Comparison of ENCODE assay signal across 12 cellular contexts in genomic region chr11:317668-318406, GRCh38. TPM values are rescaled to one million over a fixed set of nuclear protein-coding genes. Genes with fewer than 3 reads are reported as not detected.
DNase-seq lines count a peak whose midpoint lies in the region; ATAC-seq and TF ChIP-seq lines count a peak whose summit lies in the region.
"Not testable (repeated sequence)": the region's sequence is repeated elsewhere in the genome, so short reads cannot be mapped to it uniquely, and the experiment has no call there.
"Had no signal": no experiment of that assay in that cellular context is flagged by ENCODE, and none has a peak within 500 bp of the region (broad histone marks: within the 10 kb centered on the region; RNA-seq: fewer than 3 reads in every experiment).

No MANE protein-coding gene starts in this region.

- ATAC-seq in GM21576 (IDR thresholded peaks at IDR 0.05; ENCODE audit: unreplicated experiment) = peak; percentile 9

- not testable (repeated sequence) for H4K20me1 ChIP-seq in OCI-LY3 (ENCODE audit: insufficient read depth, low read length)

- not testable (repeated sequence) for H2AFZ ChIP-seq in OCI-LY3 (ENCODE audit: low read depth, low read length)

- peak overlapping the region; percentile 47; the same call in 1 of the 2 replicates for H3K4me3 ChIP-seq in OCI-LY3 (ENCODE audit: low read length)
- peak overlapping the region; percentile 87 for H3K4me3 ChIP-seq in effector memory CD4-positive, alpha-beta T cell (ENCODE audit: insufficient read depth, low read depth, low read length, poor library complexity, severe bottlenecking)
- H3K4me3 ChIP-seq in iPS-18c (ENCODE audit: insufficient read depth, low read depth, low read length) = peak overlapping the region; percentile 5; the same call in 1 of the 2 replicates
- H3K4me3 ChIP-seq in subcutaneous abdominal adipose tissue (ENCODE audit: low read depth in 1 of 5, low read length in 5 of 5) = peak overlapping the region; percentile 21 to 47 (median 44)

- H3K4me2 ChIP-seq in OCI-LY3 (ENCODE audit: low read length) = peak overlapping the region; percentile 32; the same call in 1 of the 2 replicates

- peaks cover 17 to 54% (median 49%) of the 10 kb centered on the region in 3 donors for H3K27me3 Mint-ChIP-seq in CD14-positive monocyte (ENCODE audit: low read depth in 3 of 3)
- not testable (repeated sequence) for H3K27me3 Mint-ChIP-seq in activated T-helper 1 cell treated with anti-CD3 and anti-CD28 coated beads, Interleukin-12 subunit alpha, Interleukin-12 subunit beta, Interleukin-2, Interleukin-4 antibody, amounts not matched to agents 30 ng/mL and 10 ng/mL and 1 ng/mL, durations not matched to agents 14 hours and 24 hours and 36 hours (ENCODE audit: insufficient read depth); nephron progenitor cell (ENCODE audit: low read depth, poor library complexity)

- not testable (repeated sequence) for H3K4me1 ChIP-seq in OCI-LY3 (ENCODE audit: low read length)
- H3K4me1 ChIP-seq in effector memory CD4-positive, alpha-beta T cell (ENCODE audit: control insufficient read depth, insufficient read depth, low read length, poor library complexity, severe bottlenecking) = peaks cover 17% of the 10 kb centered on the region
- peaks cover 0 to 54% (median 38%) of the 10 kb centered on the region in 5 donors for H3K4me1 ChIP-seq in subcutaneous abdominal adipose tissue (ENCODE audit: control insufficient read depth in 5 of 5, insufficient read depth in 5 of 5, low read length in 5 of 5)

- not testable (repeated sequence) for H3K9ac ChIP-seq in OCI-LY3 (ENCODE audit: low read length)
- H3K9ac ChIP-seq in subcutaneous abdominal adipose tissue (ENCODE audit: low read length in 5 of 5) = peak overlapping the region in 1 of 5 donors; percentile 28

- intact Hi-C loops in CD14-positive monocyte (cut with micrococcal nuclease); activated T-helper 1 cell treated with anti-CD3 and anti-CD28 coated beads, Interleukin-12 subunit alpha, Interleukin-12 subunit beta, Interleukin-2, Interleukin-4 antibody, amounts not matched to agents 30 ng/mL and 10 ng/mL and 1 ng/mL, durations not matched to agents 14 hours and 24 hours and 36 hours (cut with micrococcal nuclease): not testable (repeated sequence)

- H3K27ac Mint-ChIP-seq in CD14-positive monocyte = not testable (repeated sequence)
- H3K27ac Mint-ChIP-seq in activated T-helper 1 cell treated with anti-CD3 and anti-CD28 coated beads, Interleukin-12 subunit alpha, Interleukin-12 subunit beta, Interleukin-2, Interleukin-4 antibody, amounts not matched to agents 30 ng/mL and 10 ng/mL and 1 ng/mL, durations not matched to agents 14 hours and 24 hours and 36 hours = peak overlapping the region; percentile 92
- H3K27ac Mint-ChIP-seq in nephron progenitor cell = peak overlapping the region; percentile 71

- not testable (repeated sequence) for H3K27me3 ChIP-seq in OCI-LY3 (ENCODE audit: low read depth, low read length); effector memory CD4-positive, alpha-beta T cell (replicated peaks; ENCODE audit: control insufficient read depth, insufficient read depth, low read length, poor library complexity, severe bottlenecking)
- H3K27me3 ChIP-seq in subcutaneous abdominal adipose tissue (ENCODE audit: control insufficient read depth in 5 of 5, insufficient read depth in 4 of 5, low read length in 5 of 5) = peaks cover 0 to 24% (median 7%) of the 10 kb centered on the region in 5 donors

- not testable (repeated sequence) for H3K79me2 ChIP-seq in OCI-LY3 (ENCODE audit: low read length)

- peak; percentile 25 for TF ChIP-seq CTCF in CD14-positive monocyte (IDR thresholded peaks at IDR 0.05)
- TF ChIP-seq CTCF in OCI-LY3 (IDR thresholded peaks at IDR 0.05; ENCODE audit: low read depth, low read length); nephron progenitor cell (IDR thresholded peaks at IDR 0.05): not testable (repeated sequence)

- not testable (repeated sequence) for H3K27ac ChIP-seq in OCI-LY3 (ENCODE audit: low read length)
- H3K27ac ChIP-seq in effector memory CD4-positive, alpha-beta T cell (ENCODE audit: insufficient read depth, low read length, poor library complexity, severe bottlenecking) = peak overlapping the region; percentile 77
- peak overlapping the region; percentile 67 for H3K27ac ChIP-seq in subcutaneous abdominal adipose tissue (ENCODE audit: low read depth, low read length)

- peaks cover 9 to 16% of the 10 kb centered on the region in 2 donors for H3K36me3 Mint-ChIP-seq in CD14-positive monocyte
- H3K36me3 Mint-ChIP-seq in activated T-helper 1 cell treated with anti-CD3 and anti-CD28 coated beads, Interleukin-12 subunit alpha, Interleukin-12 subunit beta, Interleukin-2, Interleukin-4 antibody, amounts not matched to agents 30 ng/mL and 10 ng/mL and 1 ng/mL, durations not matched to agents 14 hours and 24 hours and 36 hours (ENCODE audit: low read depth) = peaks cover 24% of the 10 kb centered on the region
- not testable (repeated sequence) for H3K36me3 Mint-ChIP-seq in nephron progenitor cell (ENCODE audit: low read depth)

- H3K36me3 ChIP-seq in OCI-LY3 (replicated peaks; ENCODE audit: low read depth, low read length); effector memory CD4-positive, alpha-beta T cell (ENCODE audit: control insufficient read depth, insufficient read depth, low read length); subcutaneous abdominal adipose tissue (ENCODE audit: control insufficient read depth in 5 of 5, insufficient read depth in 5 of 5, low read length in 5 of 5): not testable (repeated sequence)

- DNase-seq in CD14-positive monocyte (ENCODE audit: low spot score); activated T-helper 1 cell treated with anti-CD3 and anti-CD28 coated beads, Interleukin-12 subunit alpha, Interleukin-12 subunit beta, Interleukin-2, Interleukin-4 antibody, amounts not matched to agents 30 ng/mL and 10 ng/mL and 1 ng/mL, durations not matched to agents 14 hours and 24 hours and 36 hours (ENCODE audit: low spot score); effector memory CD4-positive, alpha-beta T cell; nephron progenitor cell: not testable (repeated sequence)

- H3K4me1 Mint-ChIP-seq in CD14-positive monocyte (peaks cover 42% of the 10 kb centered on the region), nephron progenitor cell (peaks cover 60% of the 10 kb centered on the region)
- H3K4me1 Mint-ChIP-seq in activated T-helper 1 cell treated with anti-CD3 and anti-CD28 coated beads, Interleukin-12 subunit alpha, Interleukin-12 subunit beta, Interleukin-2, Interleukin-4 antibody, amounts not matched to agents 30 ng/mL and 10 ng/mL and 1 ng/mL, durations not matched to agents 14 hours and 24 hours and 36 hours (ENCODE audit: low read depth) = peaks cover 35% of the 10 kb centered on the region

- H3K9me3 ChIP-seq in OCI-LY3 (ENCODE audit: insufficient read depth, low read length); effector memory CD4-positive, alpha-beta T cell (ENCODE audit: control insufficient read depth, low read length); iPS-18c (ENCODE audit: control insufficient read depth, insufficient read depth, low read length); subcutaneous abdominal adipose tissue (ENCODE audit: control insufficient read depth in 5 of 5, low read length in 5 of 5): not testable (repeated sequence)

- H3K9me3 Mint-ChIP-seq in CD14-positive monocyte; activated T-helper 1 cell treated with anti-CD3 and anti-CD28 coated beads, Interleukin-12 subunit alpha, Interleukin-12 subunit beta, Interleukin-2, Interleukin-4 antibody, amounts not matched to agents 30 ng/mL and 10 ng/mL and 1 ng/mL, durations not matched to agents 14 hours and 24 hours and 36 hours; nephron progenitor cell: not testable (repeated sequence)

- peak overlapping the region in 1 of 2 donors; percentile 57 for H3K4me3 Mint-ChIP-seq in CD14-positive monocyte
- peak overlapping the region; percentile 86 for H3K4me3 Mint-ChIP-seq in activated T-helper 1 cell treated with anti-CD3 and anti-CD28 coated beads, Interleukin-12 subunit alpha, Interleukin-12 subunit beta, Interleukin-2, Interleukin-4 antibody, amounts not matched to agents 30 ng/mL and 10 ng/mL and 1 ng/mL, durations not matched to agents 14 hours and 24 hours and 36 hours
- H3K4me3 Mint-ChIP-seq in nephron progenitor cell = peak overlapping the region; percentile 78

RNA-seq across cellular contexts. Expression of gene IFITM3, which starts 2.8 kb away (rescaled TPM):
- polyA plus RNA-seq in CD14-positive monocyte = 100 to 1,000 TPM; 445 to 637 TPM
- total RNA-seq in activated T-helper 1 cell treated with anti-CD3 and anti-CD28 coated beads, Interleukin-12 subunit alpha, Interleukin-12 subunit beta, Interleukin-2, Interleukin-4 antibody, amounts not matched to agents 30 ng/mL and 10 ng/mL and 1 ng/mL, durations not matched to agents 14 hours and 24 hours and 36 hours = 3.6 and 4.6 TPM in 2 replicates

RNA-seq across cellular contexts. Expression of gene IFITM1, which starts 4.0 kb away (rescaled TPM):
- polyA plus RNA-seq in CD14-positive monocyte = 10 to 100 TPM; 26.0 to 36.3 TPM
- total RNA-seq in activated T-helper 1 cell treated with anti-CD3 and anti-CD28 coated beads, Interleukin-12 subunit alpha, Interleukin-12 subunit beta, Interleukin-2, Interleukin-4 antibody, amounts not matched to agents 30 ng/mL and 10 ng/mL and 1 ng/mL, durations not matched to agents 14 hours and 24 hours and 36 hours = 208 and 214 TPM in 2 replicates

RNA-seq across cellular contexts. Expression of gene IFITM2, which starts 10.2 kb away (rescaled TPM):
- polyA plus RNA-seq in CD14-positive monocyte = 1,000 to 10,000 TPM in 1 of 2 donors, 100 to 1,000 TPM in 1; 625 to 1,147 TPM
- 494 and 521 TPM in 2 replicates for total RNA-seq in activated T-helper 1 cell treated with anti-CD3 and anti-CD28 coated beads, Interleukin-12 subunit alpha, Interleukin-12 subunit beta, Interleukin-2, Interleukin-4 antibody, amounts not matched to agents 30 ng/mL and 10 ng/mL and 1 ng/mL, durations not matched to agents 14 hours and 24 hours and 36 hours

RNA-seq across cellular contexts. Expression of gene IFITM5, which starts 18.5 kb away (rescaled TPM):
- not detected for polyA plus RNA-seq in CD14-positive monocyte
- total RNA-seq in activated T-helper 1 cell treated with anti-CD3 and anti-CD28 coated beads, Interleukin-12 subunit alpha, Interleukin-12 subunit beta, Interleukin-2, Interleukin-4 antibody, amounts not matched to agents 30 ng/mL and 10 ng/mL and 1 ng/mL, durations not matched to agents 14 hours and 24 hours and 36 hours = not detected in 2 replicates
- total RNA-seq: bronchial epithelial cell, Daoy, pulmonary artery endothelial cell, temporal lobe had no signal

RNA-seq across cellular contexts. Expression of gene PGGHG, which starts 28.9 kb away (rescaled TPM):
- polyA plus RNA-seq in CD14-positive monocyte = 1 to 10 TPM; 1.6 to 2.1 TPM
- 164 and 167 TPM in 2 replicates for total RNA-seq in activated T-helper 1 cell treated with anti-CD3 and anti-CD28 coated beads, Interleukin-12 subunit alpha, Interleukin-12 subunit beta, Interleukin-2, Interleukin-4 antibody, amounts not matched to agents 30 ng/mL and 10 ng/mL and 1 ng/mL, durations not matched to agents 14 hours and 24 hours and 36 hours

Comparison
In these comparisons a context has a peak if more than half of its experiments do, and no peak if none do; other contexts are left out.
1. H3K4me3 ChIP-seq: peak in every context shown above with its lines; median percentile 87 in effector memory CD4-positive, alpha-beta T cell; 47 in OCI-LY3; 44 in subcutaneous abdominal adipose tissue; 5 in iPS-18c.